In genomic region chr5:54959673-54960418, GRCh38 we compare ENCODE assay signal across 11 cellular contexts. TPM values are rescaled to one million over a fixed set of nuclear protein-coding genes. Genes with fewer than 3 reads are reported as not detected.
A peak's percentile ranks its signal among the peaks of the same experiment; 100 is the strongest.
DNase-seq lines count a peak whose midpoint lies in the region; ATAC-seq, FAIRE-seq and TF ChIP-seq lines count a peak whose summit lies in the region.
"Had no signal": no experiment of that assay in that cellular context is flagged by ENCODE, and none has a peak within 500 bp of the region (broad histone marks: within the 10 kb centered on the region; RNA-seq: fewer than 3 reads in every experiment).

No MANE protein-coding gene starts in this region.

- RAD21 ChIA-PET in GM12878 (lab: Charles Lee; ENCODE audit: unreplicated experiment): interaction anchor here (0.9 to 1.0 kb wide), 2 partner anchors 16 to 53 kb away, joined by 4 read pairs; no protein-coding TSS in a partner anchor

- POLR2A ChIA-PET in GM12878 (lab: Charles Lee): no interaction called here

- no peak overlapping the region for H3K4me2 ChIP-seq in GM12878 (ENCODE audit: control insufficient read depth, insufficient read depth)

- no peaks in the 10 kb centered on the region for H3K9me3 ChIP-seq in MG63
- no peaks in the 10 kb centered on the region for H3K9me3 ChIP-seq in GM12878 (replicated peaks; ENCODE audit: control insufficient read depth, insufficient read depth, low read length)
- no peaks in the 10 kb centered on the region for H3K9me3 ChIP-seq in right cardiac atrium (ENCODE audit: control insufficient read depth, low read length)
- H3K9me3 ChIP-seq: gastroesophageal sphincter had no signal

- in situ Hi-C loops in GM12878 (cut with MboI): no loop called here

- no peak overlapping the region for H3K9ac ChIP-seq in GM12878 (ENCODE audit: control insufficient read depth, insufficient read depth, low read length)

- 28% methylated on average over 6 of the region's 6 CpGs for WGBS in GM12878 (ENCODE audit: insufficient coverage, insufficient replicate concordance, low lambda C conversion rate, missing lambda C conversion rate)
- WGBS in right cardiac atrium: 75% methylated on average over 6 of the region's 6 CpGs

- no peaks in the 10 kb centered on the region for H3K36me3 ChIP-seq in MG63
- H3K36me3 ChIP-seq in GM12878 (ENCODE audit: control insufficient read depth in 2 of 2, insufficient read depth in 2 of 2, low read length in 1 of 2): no peaks in the 10 kb centered on the region
- H3K36me3 ChIP-seq: gastroesophageal sphincter had no signal

- SMC1A ChIA-PET in GM12878 (lab: Charles Lee; ENCODE audit: uncharacterized antibody, unreplicated experiment): interaction anchor here (1.2 to 1.5 kb wide), 3 partner anchors 15 to 115 kb away, joined by 3 read pairs; no protein-coding TSS in a partner anchor

- BruUV-seq in GM12878 (replicated peaks; lab: Mats Ljungman, UMichigan): no TSS peak

- peak in 2 of 3 experiments; percentile 25 to 27; a peak in 3 of 6 replicates for TF ChIP-seq CTCF in GM12878 (IDR thresholded peaks at IDR 0.05 in 2 of 3, conservative IDR thresholded peaks at IDR 0.05 in 1 of 3; ENCODE audit: control insufficient read depth in 2 of 3, extremely low read depth in 1 of 3, insufficient read depth in 1 of 3, low read depth in 3 of 3, low read length in 3 of 3)

- CTCF ChIA-PET in GM12878 (lab: Yijun Ruan, JAX): interaction anchor here (0.9 to 3.6 kb wide), 9 partner anchors 16 to 195 kb away, joined by 3 to 22 read pairs (median 3); no protein-coding TSS in a partner anchor

- no peak for TF ChIP-seq POLR2A in GM12878 (IDR thresholded peaks at IDR 0.05; ENCODE audit: low read depth, low read length)

- FAIRE-seq in GM12878 (lab: Jason Lieb, UNC): no peak
- FAIRE-seq: TTC549 had no signal

- H3K4me1 ChIP-seq in GM12878 (ENCODE audit: control insufficient read depth, insufficient read depth, low read length): no peaks in the 10 kb centered on the region
- no peaks in the 10 kb centered on the region for H3K4me1 ChIP-seq in right cardiac atrium (ENCODE audit: control insufficient read depth, insufficient read depth, low read length)
- H3K4me1 ChIP-seq: gastroesophageal sphincter had no signal

- intact Hi-C loops in GM12878 (cut with micrococcal nuclease; ENCODE audit: unreplicated experiment) (no loop called here), right cardiac atrium (cut with DNase I) (loop anchor here in 1 of 4 donors (10.0 kb wide), 1 partner anchor 185 kb away; no protein-coding TSS in a partner anchor)

- TF ChIP-seq RAD21 in GM12878 (IDR thresholded peaks at IDR 0.05; ENCODE audit: insufficient read depth, low read depth, low read length): no peak

- H2AFZ ChIP-seq in GM12878 (ENCODE audit: control insufficient read depth, low read depth, low read length): no peak overlapping the region

- H3K27me3 ChIP-seq in MG63 (no peaks in the 10 kb centered on the region), GM12878 (replicated peaks in 1 of 2; ENCODE audit: control insufficient read depth in 2 of 2, insufficient read depth in 2 of 2, low read length in 1 of 2) (no peaks in the 10 kb centered on the region; a peak in 1 of 4 replicates), right cardiac atrium (ENCODE audit: control insufficient read depth, insufficient read depth) (no peaks in the 10 kb centered on the region)

- H4K20me1 ChIP-seq in GM12878 (ENCODE audit: control insufficient read depth, insufficient read depth): no peaks in the 10 kb centered on the region

- DNase-seq in NOMO-1 treated with DMSO at 0.1 percent for 48 hours (lab: John Stamatoyannopoulos, UW; ENCODE audit: unreplicated experiment) (peak; percentile 17), NOMO-1 (lab: John Stamatoyannopoulos, UW; ENCODE audit: unreplicated experiment in 2 of 2) (no peak), MG63 (peak; percentile 3), GM12878 (ENCODE audit: low read depth, low spot score) (no peak), right cardiac atrium (no peak), AG20443 (ENCODE audit: low spot score) (no peak)
- DNase-seq in stimulated activated CD4-positive, alpha-beta T cell treated with anti-CD3 and anti-CD28 coated beads, Interleukin-15, amount 100 ng/mL, for 48 hours (ENCODE audit: low read depth in 2 of 2): peak; percentile 12 to 13
- DNase-seq: CD8-positive, alpha-beta memory T cell had no signal

- no peaks in the 10 kb centered on the region for H3K79me2 ChIP-seq in GM12878 (ENCODE audit: control insufficient read depth, insufficient read depth, low read length)

- H3K27ac ChIP-seq in GM12878 (ENCODE audit: control insufficient read depth, insufficient read depth) (no peak overlapping the region), right cardiac atrium (ENCODE audit: low read length) (no peak overlapping the region)
- H3K27ac ChIP-seq: gastroesophageal sphincter had no signal

- no peak for ATAC-seq in GM12878
- ATAC-seq in HG02588 (IDR thresholded peaks at IDR 0.05; ENCODE audit: unreplicated experiment): no peak
- no peak for ATAC-seq in right cardiac atrium
- ATAC-seq: gastroesophageal sphincter had no signal

- no peak for TF ChIP-seq EP300 in GM12878 (IDR thresholded peaks at IDR 0.05; ENCODE audit: borderline replicate concordance in 1 of 2, control insufficient read depth in 1 of 2, low read depth in 2 of 2, low read length in 2 of 2)

- no peak overlapping the region for H3K4me3 ChIP-seq in MG63
- no peak overlapping the region for H3K4me3 ChIP-seq in GM12878
- no peak overlapping the region for H3K4me3 ChIP-seq in right cardiac atrium (ENCODE audit: low read length)
- H3K4me3 ChIP-seq: gastroesophageal sphincter had no signal

TF ChIP-seq in GM12878, 131 proteins besides CTCF, POLR2A, EP300 and RAD21 (continues in another document):
- no peak for TF ChIP-seq PAX5 (IDR thresholded peaks at IDR 0.05; ENCODE audit: borderline replicate concordance, low read depth, low read length)
- TF ChIP-seq LARP7 (IDR thresholded peaks at IDR 0.05): no peak
- no peak for TF ChIP-seq ESRRA (IDR thresholded peaks at IDR 0.05; ENCODE audit: low read length)
- no peak for TF ChIP-seq ZNF274 (IDR thresholded peaks at IDR 0.05; ENCODE audit: insufficient read depth, insufficient read length)
- no peak for TF ChIP-seq CUX1 (IDR thresholded peaks at IDR 0.05; ENCODE audit: insufficient replicate concordance, low read depth, low read length)
- TF ChIP-seq NFIC (IDR thresholded peaks at IDR 0.05; ENCODE audit: low read depth, low read length): no peak
- no peak for TF ChIP-seq RUNX3 (IDR thresholded peaks at IDR 0.05; ENCODE audit: low read length)
- no peak for TF ChIP-seq SPI1 (IDR thresholded peaks at IDR 0.05; ENCODE audit: borderline replicate concordance, insufficient read depth, low read depth, low read length)

RNA-seq across cellular contexts. Expression of gene ESM1, which starts 25.5 kb away (rescaled TPM):
- total RNA-seq in MG63 (2014; rRNA removed; shearing (Covaris generic); ENCODE audit: low replicate concordance): 0.07 TPM in 1 of 2 replicates, not detected in the other
- not detected in 2 replicates for total RNA-seq in GM12878 (2013; cell fraction: nucleolus; rRNA removed)
- total RNA-seq in GM12878 (2014; rRNA removed): not detected in 2 replicates
- not detected in 2 replicates for total RNA-seq in GM12878 (2014; rRNA removed; fragmentation: Illumina TruSeq; extraction: Trizol)
- total RNA-seq in GM12878 (2021): not detected in 2 replicates
- not detected for polyA plus RNA-seq in GM12878 (2011; ENCODE audit: low read depth)
- not detected in 2 replicates for polyA plus RNA-seq in GM12878 (2011; rRNA removed)
- polyA plus RNA-seq in GM12878 (2011; cell fraction: cytosol; rRNA removed): not detected in 2 replicates
- not detected in 2 replicates for polyA plus RNA-seq in GM12878 (2011; cell fraction: nucleus; rRNA removed)
- polyA plus RNA-seq in GM12878 (2012): not detected in 2 replicates
- polyA plus RNA-seq in GM12878 (2014; fragmentation: Illumina TruSeq; extraction: Trizol): not detected in 2 replicates
- not detected for polyA plus RNA-seq in GM12878 (2014; fragmentation: Nextera tagmentation; extraction: Ambion mirVana)
- not detected in 2 replicates for polyA plus RNA-seq in GM12878 (2014; rRNA removed)
- not detected for polyA plus RNA-seq in GM12878 (2016; fragmentation: Nextera tagmentation; extraction: Ambion mirVana)
- not detected in 2 replicates for polyA minus RNA-seq in GM12878 (2011; rRNA and poly(A)+ RNA removed)
- polyA minus RNA-seq in GM12878 (2011; cell fraction: cytosol; rRNA and poly(A)+ RNA removed): not detected in 2 replicates
- polyA minus RNA-seq in GM12878 (2011; cell fraction: nucleus; rRNA and poly(A)+ RNA removed): not detected in 2 replicates
- total RNA-seq in right cardiac atrium: under 1 TPM in 2 of 4 donors, not detected in 2; 0.20 to 0.65 TPM
- polyA plus RNA-seq in right cardiac atrium: 0.43 TPM

Comparison
In these comparisons a context has a peak if more than half of its experiments do, and no peak if none do; other contexts are left out.
1. DNase-seq: peak in NOMO-1 treated with DMSO at 0.1 percent for 48 hours (single experiment), MG63 (single experiment) and stimulated activated CD4-positive, alpha-beta T cell treated with anti-CD3 and anti-CD28 coated beads, Interleukin-15, amount 100 ng/mL, for 48 hours (2 of 2); none in NOMO-1 (0 of 2), GM12878 (single experiment), right cardiac atrium (0 of 3) and AG20443 (single experiment).